In the genomic region with DNA sequence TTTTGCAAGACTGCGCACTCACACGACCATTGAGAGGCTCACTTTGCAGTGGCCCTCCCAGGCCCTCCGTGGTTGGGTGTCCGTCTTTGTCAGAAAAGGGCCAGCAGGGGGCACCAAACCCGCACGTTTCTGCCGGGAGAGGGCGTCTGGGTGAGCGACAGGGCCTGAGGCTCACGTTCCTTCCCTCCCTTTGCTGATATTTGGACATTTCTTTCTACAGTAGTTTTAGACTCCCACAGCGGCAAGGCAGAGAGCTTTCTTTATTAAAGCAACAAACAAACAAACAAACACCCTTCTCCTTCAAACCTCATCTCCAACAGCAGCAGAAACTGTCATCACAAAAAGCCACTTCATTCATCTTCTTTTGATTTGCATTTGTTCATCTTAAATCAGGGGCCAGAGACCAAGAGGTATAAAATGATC, we compare ENCODE assay signal across 8 cellular contexts.
DNase-seq lines count a peak whose midpoint lies in the region; ATAC-seq and TF ChIP-seq lines count a peak whose summit lies in the region.

No MANE protein-coding gene starts in this region.

- no peaks in the 10 kb centered on the region for H3K27me3 Mint-ChIP-seq in activated CD4-positive, alpha-beta T cell treated with anti-CD3 and anti-CD28 coated beads for 36 hours

- H3K9me3 Mint-ChIP-seq in activated CD4-positive, alpha-beta T cell treated with anti-CD3 and anti-CD28 coated beads for 36 hours (ENCODE audit: low read depth), result no peaks in the 10 kb centered on the region

- no peak overlapping the region for H3K27ac Mint-ChIP-seq in activated CD4-positive, alpha-beta T cell treated with anti-CD3 and anti-CD28 coated beads for 36 hours

- no peaks in the 10 kb centered on the region for H3K36me3 ChIP-seq in right lobe of liver

- TF ChIP-seq POLR2A in right lobe of liver (IDR thresholded peaks at IDR 0.05), result no peak

- CTCF ChIA-PET in activated CD4-positive, alpha-beta T cell treated with anti-CD3 and anti-CD28 coated beads for 36 hours (lab: Charles Lee), result interaction anchor here (0.6 to 6.3 kb wide), 26 partner anchors 9 to 409 kb away, joined by 3 to 41 read pairs (median 4); no protein-coding TSS in a partner anchor

- no peaks in the 10 kb centered on the region for H3K9me3 ChIP-seq in right lobe of liver

- no peak overlapping the region for H3K4me3 Mint-ChIP-seq in activated CD4-positive, alpha-beta T cell treated with anti-CD3 and anti-CD28 coated beads for 36 hours

- no peaks in the 10 kb centered on the region for H3K27me3 ChIP-seq in right lobe of liver

- peak; percentile 92 for ATAC-seq in HG03196 (IDR thresholded peaks at IDR 0.05; ENCODE audit: unreplicated experiment)
- peak; percentile 99 for ATAC-seq in activated CD4-positive, alpha-beta T cell treated with anti-CD3 and anti-CD28 coated beads for 36 hours
- peak; percentile 85 to 91 (median 90) for ATAC-seq in right lobe of liver

- intact Hi-C loops in activated CD4-positive, alpha-beta T cell treated with anti-CD3 and anti-CD28 coated beads for 36 hours (cut with DNase I, micrococcal nuclease), result loop anchor here (1.0 to 5.0 kb wide), 5 partner anchors 109 to 409 kb away; no protein-coding TSS in a partner anchor
- intact Hi-C loops in right lobe of liver (cut with DNase I), result loop anchor here in 1 of 2 donors (10.0 kb wide), 2 partner anchors 131 to 391 kb away; no protein-coding TSS in a partner anchor

- H3K4me1 Mint-ChIP-seq in activated CD4-positive, alpha-beta T cell treated with anti-CD3 and anti-CD28 coated beads for 36 hours, result peaks cover 3% of the 10 kb centered on the region

- POLR2A ChIA-PET in activated CD4-positive, alpha-beta T cell treated with anti-CD3 and anti-CD28 coated beads for 36 hours (lab: Charles Lee), result no interaction called here

- peak; percentile 10 to 83 (median 54) for DNase-seq in C1 segment of cervical spinal cord (lab: John Stamatoyannopoulos, UW)
- peak; percentile 87 for DNase-seq in GM19238 (ENCODE audit: insufficient read length, low spot score)
- peak; percentile 15 for DNase-seq in NCI-H446 treated with DMSO at 0.1 percent for 48 hours (lab: John Stamatoyannopoulos, UW)
- peak; percentile 93 for DNase-seq in activated CD4-positive, alpha-beta T cell treated with anti-CD3 and anti-CD28 coated beads for 36 hours
- peak; percentile 77 for DNase-seq in cerebellum (ENCODE audit: low spot score)
- DNase-seq in right lobe of liver, result peak; percentile 86 to 92 (median 91)
- peak; percentile 60 for DNase-seq in stimulated activated CD8-positive, alpha-beta memory T cell treated with anti-CD3 and anti-CD28 coated beads, Interleukin-12 subunit alpha, Interleukin-12 subunit beta, amount 100 ng/mL, for 24 hours (ENCODE audit: extremely low read depth)

- TF ChIP-seq CTCF in right lobe of liver (IDR thresholded peaks at IDR 0.05), result peak; percentile 88 to 93 (median 92)

- WGBS in right lobe of liver (ENCODE audit: insufficient coverage, low coverage, low lambda C conversion rate, missing lambda C conversion rate), result 2% methylated on average over 9 of the region's 11 CpGs

- peak overlapping the region in 2 of 3 donors; percentile 49 to 72 for H3K27ac ChIP-seq in right lobe of liver

- no peak overlapping the region for H3K4me3 ChIP-seq in right lobe of liver

- peaks cover 0 to 42% (median 13%) of the 10 kb centered on the region in 4 donors for H3K4me1 ChIP-seq in right lobe of liver

- H3K36me3 Mint-ChIP-seq in activated CD4-positive, alpha-beta T cell treated with anti-CD3 and anti-CD28 coated beads for 36 hours (ENCODE audit: low read depth), result no peaks in the 10 kb centered on the region

Comparison
In these comparisons a context has a peak if more than half of its experiments do, and no peak if none do; other contexts are left out.
1. DNase-seq: peak in every context shown above with its lines; median percentile 93 in activated CD4-positive, alpha-beta T cell treated with anti-CD3 and anti-CD28 coated beads for 36 hours; 91 in right lobe of liver; 87 in GM19238; 77 in cerebellum; 60 in stimulated activated CD8-positive, alpha-beta memory T cell treated with anti-CD3 and anti-CD28 coated beads, Interleukin-12 subunit alpha, Interleukin-12 subunit beta, amount 100 ng/mL, for 24 hours; 54 in C1 segment of cervical spinal cord; 15 in NCI-H446 treated with DMSO at 0.1 percent for 48 hours.